Comparison of ENCODE assay signal across 11 cellular contexts in the genomic region with DNA sequence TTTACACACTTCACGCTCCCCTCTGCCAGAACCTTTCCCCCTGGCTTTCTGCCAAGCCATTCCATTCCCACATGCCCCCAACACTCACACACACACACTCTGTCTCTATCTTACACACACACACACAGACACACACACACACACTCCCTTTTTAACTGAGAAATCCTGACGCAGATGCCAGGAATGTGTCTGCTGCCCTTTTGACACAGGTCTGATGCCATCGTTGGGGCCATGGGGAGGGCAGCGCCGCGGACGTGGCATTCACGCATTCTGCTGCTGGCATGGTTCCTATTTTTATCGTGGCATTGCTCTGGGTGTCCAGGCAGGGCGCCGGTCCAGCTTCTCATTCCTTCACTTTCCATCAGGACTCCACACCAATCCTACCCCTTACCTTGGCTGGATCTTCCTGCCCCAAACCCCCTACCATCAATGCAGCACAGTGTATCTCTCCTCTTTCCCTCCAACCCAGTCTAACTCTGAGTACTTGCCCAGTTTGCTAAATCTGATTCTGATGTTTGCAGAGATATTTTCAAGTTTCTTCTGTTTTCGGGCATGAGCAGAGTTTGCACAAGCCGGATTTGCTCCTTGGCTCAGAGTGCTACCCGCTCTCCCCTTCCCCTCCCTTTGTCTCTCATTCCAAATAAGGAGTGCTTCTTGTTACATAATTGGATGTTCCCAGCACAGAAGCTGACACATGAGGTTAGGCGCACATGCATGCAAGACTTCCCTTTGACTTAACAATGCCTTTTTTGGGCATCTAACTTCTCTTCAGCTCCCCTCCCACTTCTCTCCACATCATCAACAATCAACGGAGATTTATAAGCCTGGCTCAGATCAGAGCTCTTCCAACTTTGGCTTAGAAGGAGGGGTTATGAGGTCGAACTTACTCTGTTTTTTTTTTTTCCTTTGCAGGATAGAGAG. TPM values are rescaled to one million over a fixed set of nuclear protein-coding genes. Genes with fewer than 3 reads are reported as not detected.
A peak's percentile ranks its signal among the peaks of the same experiment; 100 is the strongest.
DNase-seq lines count a peak whose midpoint lies in the region; FAIRE-seq and TF ChIP-seq lines count a peak whose summit lies in the region.
"Had no signal": no experiment of that assay in that cellular context is flagged by ENCODE, and none has a peak within 500 bp of the region (broad histone marks: within the 10 kb centered on the region; RNA-seq: fewer than 3 reads in every experiment).

No MANE protein-coding gene starts in this region.

- H3K27ac ChIP-seq in small intestine (ENCODE audit: low read depth in 1 of 2, low read length in 1 of 2) (peak overlapping the region in 1 of 2 donors; percentile 51), neural progenitor cell (no peak overlapping the region)
- H3K27ac ChIP-seq: BLaER1 treated with 17β-estradiol and CSF1 and Interleukin-3, amounts not matched to agents 10 nM and 100 nM had no signal

- no peak for FAIRE-seq in small intestine (lab: Jason Lieb, UNC)

- DNase-seq in A172 (ENCODE audit: low spot score) (peak; percentile 56), RPMI7951 (ENCODE audit: low read depth) (peak; percentile 37), fibroblast of gingiva (ENCODE audit: low read depth) (peak; percentile 95), neural crest cell (ENCODE audit: low read depth, low spot score) (no peak), small intestine (no peak), islet precursor cell (no peak), NCI-H1694 (lab: John Stamatoyannopoulos, UW) (no peak), neural progenitor cell (ENCODE audit: low spot score) (no peak)
- DNase-seq: activated B cell treated with CpG ODN at 0.5 μM for 24 hours; stimulated activated naive CD4-positive, alpha-beta T cell treated with Interleukin-2 at 50 U/mL for 16 hours had no signal

- H3K4me2 ChIP-seq in neural progenitor cell = no peak overlapping the region
- H3K4me2 ChIP-seq: BLaER1 treated with 17β-estradiol and CSF1 and Interleukin-3, amounts not matched to agents 10 nM and 100 nM had no signal

- peaks cover 3% of the 10 kb centered on the region for H4K20me1 ChIP-seq in neural progenitor cell (ENCODE audit: low read depth)

- H3K4me3 ChIP-seq in small intestine (ENCODE audit: low read depth in 1 of 2, low read length in 2 of 2) = no peak overlapping the region
- no peak overlapping the region for H3K4me3 ChIP-seq in neural progenitor cell
- H3K4me3 ChIP-seq: BLaER1 treated with 17β-estradiol and CSF1 and Interleukin-3, amounts not matched to agents 10 nM and 100 nM had no signal

- H3K4me1 ChIP-seq in small intestine (ENCODE audit: control insufficient read depth in 2 of 2, insufficient read depth in 1 of 2, low read depth in 1 of 2, low read length in 1 of 2) = peaks cover 0 to 3% of the 10 kb centered on the region in 2 donors
- H3K4me1 ChIP-seq in neural progenitor cell = peaks cover 16% of the 10 kb centered on the region
- H3K4me1 ChIP-seq: BLaER1 treated with 17β-estradiol and CSF1 and Interleukin-3, amounts not matched to agents 10 nM and 100 nM had no signal

- H3K36me3 ChIP-seq in small intestine (ENCODE audit: control insufficient read depth in 2 of 2, insufficient read depth in 2 of 2, low read length in 2 of 2) (peaks cover 18 to 29% of the 10 kb centered on the region in 2 donors), neural progenitor cell (no peaks in the 10 kb centered on the region)

- WGBS in small intestine, 3 donors = 67 to 83% (median 78%) methylated on average over 17 of the region's 17 CpGs

- H3K36me3 Mint-ChIP-seq in neural crest cell (ENCODE audit: low read depth) (peaks cover 20% of the 10 kb centered on the region), neural progenitor cell (peaks cover 13% of the 10 kb centered on the region)

- H3F3A ChIP-seq in neural progenitor cell (ENCODE audit: low read depth) = peaks cover 15% of the 10 kb centered on the region

- no peak overlapping the region for H3K9ac ChIP-seq in neural progenitor cell
- H3K9ac ChIP-seq: BLaER1 treated with 17β-estradiol and CSF1 and Interleukin-3, amounts not matched to agents 10 nM and 100 nM had no signal

- H3K9me3 ChIP-seq in small intestine (ENCODE audit: control insufficient read depth, low read depth) (no peaks in the 10 kb centered on the region), neural progenitor cell (ENCODE audit: low read depth) (no peaks in the 10 kb centered on the region)
- H3K9me3 ChIP-seq: BLaER1 treated with 17β-estradiol and CSF1 and Interleukin-3, amounts not matched to agents 10 nM and 100 nM had no signal

- H2AFZ ChIP-seq in neural progenitor cell (replicated peaks) = no peak overlapping the region

- TF ChIP-seq CTCF in neural crest cell (conservative IDR thresholded peaks at IDR 0.05) (no peak), neural progenitor cell (IDR thresholded peaks at IDR 0.05) (no peak)

- H3K27me3 ChIP-seq in small intestine (ENCODE audit: control insufficient read depth in 2 of 2, insufficient read depth in 2 of 2, low read length in 2 of 2) = no peaks in the 10 kb centered on the region
- H3K27me3 ChIP-seq in neural progenitor cell = no peaks in the 10 kb centered on the region
- H3K27me3 ChIP-seq: BLaER1 treated with 17β-estradiol and CSF1 and Interleukin-3, amounts not matched to agents 10 nM and 100 nM had no signal

- H3K4me3 Mint-ChIP-seq in neural crest cell (no peak overlapping the region), neural progenitor cell (no peak overlapping the region)
- H3K4me3 Mint-ChIP-seq: activated B cell treated with CpG ODN at 0.5 μM for 24 hours had no signal

- peaks cover 17% of the 10 kb centered on the region for H3K4me1 Mint-ChIP-seq in neural crest cell
- H3K4me1 Mint-ChIP-seq in neural progenitor cell = peaks cover 20% of the 10 kb centered on the region
- H3K4me1 Mint-ChIP-seq: activated B cell treated with CpG ODN at 0.5 μM for 24 hours had no signal

- H3K9me3 Mint-ChIP-seq in neural crest cell (no peaks in the 10 kb centered on the region), neural progenitor cell (no peaks in the 10 kb centered on the region)
- H3K9me3 Mint-ChIP-seq: activated B cell treated with CpG ODN at 0.5 μM for 24 hours had no signal

- H3K27me3 Mint-ChIP-seq in neural crest cell (ENCODE audit: low read depth) = no peaks in the 10 kb centered on the region
- no peaks in the 10 kb centered on the region for H3K27me3 Mint-ChIP-seq in neural progenitor cell (ENCODE audit: insufficient read depth, low read depth)
- H3K27me3 Mint-ChIP-seq: activated B cell treated with CpG ODN at 0.5 μM for 24 hours had no signal

- H3K27ac Mint-ChIP-seq in neural crest cell (ENCODE audit: unreplicated experiment) = peak overlapping the region; percentile 52
- H3K27ac Mint-ChIP-seq in neural progenitor cell = no peak overlapping the region
- H3K27ac Mint-ChIP-seq: activated B cell treated with CpG ODN at 0.5 μM for 24 hours had no signal

- no peaks in the 10 kb centered on the region for H3K79me2 ChIP-seq in neural progenitor cell (ENCODE audit: low read depth)

RNA-seq across cellular contexts. Expression of gene SNX19, which starts 18.8 kb away (rescaled TPM):
- 20.2 and 36.2 TPM in 2 replicates for total RNA-seq in A172 (2014; rRNA removed; shearing (Covaris generic))
- total RNA-seq in RPMI7951 (2014; rRNA removed; shearing (Covaris generic)) = 53.4 and 69.7 TPM in 2 replicates
- total RNA-seq in neural crest cell (43.7 and 45.0 TPM in 2 replicates), neural progenitor cell (ENCODE audit: low replicate concordance) (32.8 and 33.4 TPM in 2 replicates)
- polyA plus RNA-seq in small intestine = 10 to 100 TPM in 2 of 3 donors, 1 to 10 TPM in 1; 8.9 to 20.5 (median 14.5) TPM

Comparison
In these comparisons a context has a peak if more than half of its experiments do, and no peak if none do; other contexts are left out.
1. DNase-seq: peak in A172 (single experiment), RPMI7951 (single experiment) and fibroblast of gingiva (single experiment); none in neural crest cell (single experiment), small intestine (single experiment), islet precursor cell (single experiment), NCI-H1694 (single experiment) and neural progenitor cell (single experiment).